11 cellular contexts compared by ENCODE assay signal in the genomic region with DNA sequence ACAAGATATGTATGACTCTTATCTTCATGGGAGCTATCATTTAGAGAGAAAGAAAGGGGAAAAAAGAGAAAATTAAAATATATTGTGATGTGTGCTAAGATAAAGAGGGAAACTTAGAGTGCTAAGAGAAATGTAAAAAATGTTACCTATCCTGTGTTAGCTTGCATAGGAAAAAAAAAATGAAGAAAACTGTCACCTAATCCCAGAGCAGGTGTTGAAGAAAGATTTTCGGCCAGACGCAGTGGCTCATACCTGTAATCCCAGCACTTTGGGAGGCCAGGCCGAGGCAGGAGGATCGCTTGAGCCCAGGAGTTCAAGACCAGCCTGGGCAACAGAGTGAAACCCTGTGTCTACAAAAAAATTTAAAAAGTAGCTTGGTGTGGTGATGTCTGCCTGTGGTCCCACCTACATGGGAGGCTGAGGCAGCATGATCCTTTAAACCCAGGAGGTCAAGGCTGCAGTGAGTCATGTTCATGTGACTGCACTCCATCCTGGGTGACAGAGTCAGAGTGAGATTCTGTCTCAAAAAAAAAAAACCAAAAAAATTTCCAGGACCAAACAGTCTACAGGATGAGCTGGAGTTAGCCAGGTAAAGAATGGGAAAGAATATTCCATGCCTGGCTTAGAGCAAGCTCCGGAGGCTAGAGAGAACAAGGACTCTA. TPM values are rescaled to one million over a fixed set of nuclear protein-coding genes. Genes with fewer than 3 reads are reported as not detected.
A peak's percentile ranks its signal among the peaks of the same experiment; 100 is the strongest.
DNase-seq lines count a peak whose midpoint lies in the region; ATAC-seq and TF ChIP-seq lines count a peak whose summit lies in the region.
"Had no signal": no experiment of that assay in that cellular context is flagged by ENCODE, and none has a peak within 500 bp of the region (broad histone marks: within the 10 kb centered on the region; RNA-seq: fewer than 3 reads in every experiment).

No MANE protein-coding gene starts in this region.

- peaks cover 4% of the 10 kb centered on the region for H3K9me3 Mint-ChIP-seq in chondrocyte (ENCODE audit: low read depth)
- no peaks in the 10 kb centered on the region for H3K9me3 Mint-ChIP-seq in stimulated activated effector memory CD8-positive, alpha-beta T cell treated with anti-CD3 and anti-CD28 coated beads, Interleukin-12 subunit alpha, Interleukin-12 subunit beta, amount 100 ng/mL, for 72 hours

- no peak overlapping the region for H3K4me3 Mint-ChIP-seq in chondrocyte (ENCODE audit: unreplicated experiment)
- H3K4me3 Mint-ChIP-seq in stimulated activated effector memory CD8-positive, alpha-beta T cell treated with anti-CD3 and anti-CD28 coated beads, Interleukin-12 subunit alpha, Interleukin-12 subunit beta, amount 100 ng/mL, for 72 hours = peak overlapping the region; percentile 41

- H3K27ac Mint-ChIP-seq in chondrocyte (ENCODE audit: unreplicated experiment) = peak overlapping the region; percentile 38
- peak overlapping the region; percentile 48 for H3K27ac Mint-ChIP-seq in stimulated activated effector memory CD8-positive, alpha-beta T cell treated with anti-CD3 and anti-CD28 coated beads, Interleukin-12 subunit alpha, Interleukin-12 subunit beta, amount 100 ng/mL, for 72 hours

- DNase-seq in activated T-cell treated with anti-CD3 and anti-CD28 coated beads for 24 hours (ENCODE audit: low read depth) (peak; percentile 11), activated T-cell treated with anti-CD3 and anti-CD28 coated beads for 4 hours (no peak), NCI-H69 (lab: John Stamatoyannopoulos, UW) (peak; percentile 19), chondrocyte (ENCODE audit: low spot score) (no peak), NCI-H82 (lab: John Stamatoyannopoulos, UW) (no peak), DMS153 (lab: John Stamatoyannopoulos, UW) (no peak)
- DNase-seq in stimulated activated effector memory CD8-positive, alpha-beta T cell treated with anti-CD3 and anti-CD28 coated beads, Interleukin-12 subunit alpha, Interleukin-12 subunit beta, amount 100 ng/mL, for 72 hours (ENCODE audit: low spot score in 2 of 2) = no peak
- DNase-seq: AML-193, NCI-H1436, upper lobe of right lung had no signal

- TF ChIP-seq CTCF in chondrocyte (IDR thresholded peaks at IDR 0.05) = no peak

- H3K4me1 Mint-ChIP-seq in chondrocyte (ENCODE audit: low read depth) = peaks cover 28% of the 10 kb centered on the region
- H3K4me1 Mint-ChIP-seq in stimulated activated effector memory CD8-positive, alpha-beta T cell treated with anti-CD3 and anti-CD28 coated beads, Interleukin-12 subunit alpha, Interleukin-12 subunit beta, amount 100 ng/mL, for 72 hours = peaks cover 62% of the 10 kb centered on the region

- peaks cover 2% of the 10 kb centered on the region for H3K36me3 Mint-ChIP-seq in chondrocyte (ENCODE audit: low read depth)
- peaks cover 15% of the 10 kb centered on the region for H3K36me3 Mint-ChIP-seq in stimulated activated effector memory CD8-positive, alpha-beta T cell treated with anti-CD3 and anti-CD28 coated beads, Interleukin-12 subunit alpha, Interleukin-12 subunit beta, amount 100 ng/mL, for 72 hours

- H3K27me3 Mint-ChIP-seq in chondrocyte (ENCODE audit: low read depth) = no peaks in the 10 kb centered on the region

- peak; percentile 72 for ATAC-seq in stimulated activated effector memory CD8-positive, alpha-beta T cell treated with anti-CD3 and anti-CD28 coated beads, Interleukin-12 subunit alpha, Interleukin-12 subunit beta, amount 100 ng/mL, for 72 hours
- no peak for ATAC-seq in HG03280 (IDR thresholded peaks at IDR 0.05; ENCODE audit: unreplicated experiment)
- ATAC-seq: upper lobe of right lung had no signal

RNA-seq across cellular contexts. Expression of gene MKLN1, which starts 2.4 kb away (rescaled TPM):
- total RNA-seq in chondrocyte = 33.4 to 43.8 TPM (median 33.8 TPM) in 3 replicates

Comparison
In these comparisons a context has a peak if more than half of its experiments do, and no peak if none do; other contexts are left out.
1. DNase-seq: peak in activated T-cell treated with anti-CD3 and anti-CD28 coated beads for 24 hours (single experiment) and NCI-H69 (single experiment); none in activated T-cell treated with anti-CD3 and anti-CD28 coated beads for 4 hours (single experiment), chondrocyte (single experiment), stimulated activated effector memory CD8-positive, alpha-beta T cell treated with anti-CD3 and anti-CD28 coated beads, Interleukin-12 subunit alpha, Interleukin-12 subunit beta, amount 100 ng/mL, for 72 hours (0 of 2), NCI-H82 (single experiment) and DMS153 (single experiment).